Comparison of ENCODE assay signal across 8 cellular contexts in the genomic region with DNA sequence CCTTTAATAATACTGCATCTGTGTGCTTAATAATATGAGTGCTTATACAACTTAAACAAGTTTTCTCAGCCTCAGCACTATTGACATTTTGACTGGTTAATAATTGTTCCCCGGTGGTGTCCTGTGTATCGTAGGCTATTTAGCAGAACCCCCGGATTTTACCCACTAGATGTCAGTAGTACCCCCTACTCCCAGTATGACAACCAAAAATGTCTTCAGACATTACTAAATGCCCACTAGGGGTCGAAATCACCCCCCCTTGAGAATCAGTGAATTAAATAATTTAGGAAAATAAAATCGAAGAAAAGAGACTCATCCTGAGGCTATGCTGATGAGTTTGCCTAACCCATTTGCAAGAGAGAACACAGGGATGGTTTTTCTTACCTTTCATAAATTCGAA.
DNase-seq lines count a peak whose midpoint lies in the region; ATAC-seq and TF ChIP-seq lines count a peak whose summit lies in the region.

No MANE protein-coding gene starts in this region.

- no peaks in the 10 kb centered on the region for H3K9me3 ChIP-seq in HAP-1

- peak; percentile 46 for TF ChIP-seq CTCF in GM13977 (IDR thresholded peaks at IDR 0.05; ENCODE audit: extremely low read depth, insufficient read depth, missing control alignments)

- H3K27me3 ChIP-seq in HAP-1 (ENCODE audit: low read depth) = no peaks in the 10 kb centered on the region; the same call in 1 of the 2 replicates

- DNase-seq in GM13977 (ENCODE audit: low spot score) (peak; percentile 28), HAP-1 (ENCODE audit: low spot score in 2 of 2) (peak; percentile 32 to 45), NAMALWA (ENCODE audit: low spot score) (peak; percentile 81), left colon (no peak), sciatic nerve (ENCODE audit: low spot score) (no peak), DMS153 treated with DMSO at 0.1 percent for 48 hours (lab: John Stamatoyannopoulos, UW; ENCODE audit: unreplicated experiment) (no peak), Ammon's horn (ENCODE audit: low spot score) (no peak), NCI-H2107 (lab: John Stamatoyannopoulos, UW) (no peak)

- ATAC-seq in left colon (peak; percentile 37), sciatic nerve (no peak)

- in situ Hi-C loops in GM13977 (cut with MboI; ENCODE audit: low pct_unique_long_range_greater_than_20kb, low sequenced_read_pairs, unreplicated experiment) (no loop called here), HAP-1 (cut with MboI; ENCODE audit: low sequenced_read_pairs) (no loop called here)

- no peaks in the 10 kb centered on the region for H3K4me1 ChIP-seq in HAP-1

- intact Hi-C loops in left colon (cut with DNase I, micrococcal nuclease) = no loop called here
- intact Hi-C loops in sciatic nerve (cut with DNase I) = no loop called here

- no peak overlapping the region for H3K4me3 ChIP-seq in HAP-1

- no peaks in the 10 kb centered on the region for H3K36me3 ChIP-seq in HAP-1 (replicated peaks)

Comparison
In these comparisons a context has a peak if more than half of its experiments do, and no peak if none do; other contexts are left out.
1. DNase-seq: peak in GM13977 (single experiment), HAP-1 (2 of 2) and NAMALWA (single experiment); none in left colon (0 of 2), sciatic nerve (single experiment), DMS153 treated with DMSO at 0.1 percent for 48 hours (single experiment), Ammon's horn (single experiment) and NCI-H2107 (single experiment).